14 cellular contexts compared by ENCODE assay signal in genomic region chr4:38223801-38224236, GRCh38.
DNase-seq lines count a peak whose midpoint lies in the region; ATAC-seq and TF ChIP-seq lines count a peak whose summit lies in the region.
"Had no signal": no experiment of that assay in that cellular context is flagged by ENCODE, and none has a peak within 500 bp of the region (broad histone marks: within the 10 kb centered on the region; RNA-seq: fewer than 3 reads in every experiment).

No MANE protein-coding gene starts in this region.

- no peaks in the 10 kb centered on the region for H4K20me1 ChIP-seq in mammary epithelial cell (ENCODE audit: insufficient read depth, low read length)

- dilution Hi-C loops in mammary epithelial cell (cut with HindIII; ENCODE audit: low sequenced_read_pairs) = no loop called here

- H3K36me3 ChIP-seq in mammary epithelial cell (ENCODE audit: insufficient read depth, low read length) = no peaks in the 10 kb centered on the region
- no peaks in the 10 kb centered on the region for H3K36me3 ChIP-seq in prostate gland
- H3K36me3 ChIP-seq in uterus = no peaks in the 10 kb centered on the region

- ATAC-seq in left lobe of liver (peak; percentile 79), GM19351 (IDR thresholded peaks at IDR 0.05; ENCODE audit: unreplicated experiment) (no peak), HG03097 (IDR thresholded peaks at IDR 0.05; ENCODE audit: low FRiP score, unreplicated experiment) (no peak)
- ATAC-seq: natural killer cell had no signal

- H3K4me3 ChIP-seq in mammary epithelial cell (replicated peaks in 1 of 3; ENCODE audit: insufficient read depth in 1 of 3, low read depth in 2 of 3, low read length in 3 of 3) (no peak overlapping the region), prostate gland (no peak overlapping the region), uterus (no peak overlapping the region)

- H3K9me3 ChIP-seq in mammary epithelial cell (replicated peaks; ENCODE audit: insufficient read depth, low read length) (no peaks in the 10 kb centered on the region), prostate gland (no peaks in the 10 kb centered on the region), uterus (no peaks in the 10 kb centered on the region)

- TF ChIP-seq POLR2A in prostate gland (IDR thresholded peaks at IDR 0.05) (no peak), uterus (IDR thresholded peaks at IDR 0.05) (no peak)

- H3K9ac ChIP-seq in mammary epithelial cell (ENCODE audit: insufficient read depth, low read length) = no peak overlapping the region

- TF ChIP-seq CTCF in mammary epithelial cell (conservative IDR thresholded peaks at IDR 0.05 in 1 of 2, IDR thresholded peaks at IDR 0.05 in 1 of 2; ENCODE audit: extremely low read depth in 1 of 2, insufficient read depth in 1 of 2, low read depth in 1 of 2, low read length in 2 of 2) = no peak
- no peak for TF ChIP-seq CTCF in prostate gland (IDR thresholded peaks at IDR 0.05)
- no peak for TF ChIP-seq CTCF in uterus (IDR thresholded peaks at IDR 0.05)

- no peak overlapping the region for H3K4me2 ChIP-seq in mammary epithelial cell (ENCODE audit: insufficient read depth, low read depth, low read length)

- intact Hi-C loops in mammary epithelial cell (cut with micrococcal nuclease) (no loop called here), prostate gland (cut with DNase I) (no loop called here), uterus (cut with DNase I; ENCODE audit: low total_unique reads) (loop anchor here (10.0 kb wide), 1 partner anchor 631 kb away; the partner anchor contains the start of gene TLR6)

- H2AFZ ChIP-seq in mammary epithelial cell (ENCODE audit: low read depth, low read length) = peak overlapping the region; percentile 68

- H3K27me3 ChIP-seq in mammary epithelial cell (ENCODE audit: insufficient read depth, low read length) (no peaks in the 10 kb centered on the region), prostate gland (replicated peaks; ENCODE audit: insufficient read depth) (no peaks in the 10 kb centered on the region), uterus (no peaks in the 10 kb centered on the region)

- H3K27ac ChIP-seq in mammary epithelial cell (ENCODE audit: insufficient read depth, low read depth, low read length) = no peak overlapping the region
- H3K27ac ChIP-seq in prostate gland = peak overlapping the region; percentile 11 to 39
- no peak overlapping the region for H3K27ac ChIP-seq in uterus

- H3K4me1 ChIP-seq in mammary epithelial cell (ENCODE audit: insufficient read depth, low read length) (no peaks in the 10 kb centered on the region), prostate gland (replicated peaks) (peaks cover 7% of the 10 kb centered on the region), uterus (no peaks in the 10 kb centered on the region)

- CTCF ChIA-PET in mammary epithelial cell (lab: Charles Lee; ENCODE audit: low non-redundant PET) = no interaction called here

- H3K79me2 ChIP-seq in mammary epithelial cell (ENCODE audit: insufficient read depth, low read length) = no peaks in the 10 kb centered on the region

- DNase-seq in CD1c-positive myeloid dendritic cell (ENCODE audit: extremely low spot score) (peak; percentile 22), mammary epithelial cell (no peak), left lobe of liver (ENCODE audit: low spot score) (peak; percentile 62), prostate gland (ENCODE audit: low spot score) (no peak), uterus (no peak), DMS79 (lab: John Stamatoyannopoulos, UW) (no peak)
- DNase-seq: activated CD4-positive, alpha-beta T cell treated with anti-CD3 and anti-CD28 coated beads for 1 hour; activated T-cell treated with anti-CD3 and anti-CD28 coated beads, Interleukin-2, amount 50 U/mL, for 1 hour; amniotic stem cell; natural killer cell; NCI-H2029; SW 1271 had no signal

- BruUV-seq in mammary epithelial cell (replicated peaks; lab: Mats Ljungman, UMichigan) = no TSS peak

- WGBS in mammary epithelial cell (ENCODE audit: low coverage, missing lambda C conversion rate) = 47% methylated on average over 8 of the region's 8 CpGs
- WGBS in prostate gland = 33% methylated on average over 8 of the region's 8 CpGs

- in situ Hi-C loops in mammary epithelial cell (cut with MboI; ENCODE audit: low sequenced_read_pairs in 2 of 2) = no loop called here

Comparison
In these comparisons a context has a peak if more than half of its experiments do, and no peak if none do; other contexts are left out.
1. DNase-seq: peak in CD1c-positive myeloid dendritic cell (single experiment) and left lobe of liver (single experiment); none in mammary epithelial cell (single experiment), prostate gland (single experiment), uterus (0 of 2) and DMS79 (single experiment).
2. H3K27ac ChIP-seq: peak in prostate gland (2 of 2); none in mammary epithelial cell (single experiment) and uterus (0 of 2).